In the genomic region with DNA sequence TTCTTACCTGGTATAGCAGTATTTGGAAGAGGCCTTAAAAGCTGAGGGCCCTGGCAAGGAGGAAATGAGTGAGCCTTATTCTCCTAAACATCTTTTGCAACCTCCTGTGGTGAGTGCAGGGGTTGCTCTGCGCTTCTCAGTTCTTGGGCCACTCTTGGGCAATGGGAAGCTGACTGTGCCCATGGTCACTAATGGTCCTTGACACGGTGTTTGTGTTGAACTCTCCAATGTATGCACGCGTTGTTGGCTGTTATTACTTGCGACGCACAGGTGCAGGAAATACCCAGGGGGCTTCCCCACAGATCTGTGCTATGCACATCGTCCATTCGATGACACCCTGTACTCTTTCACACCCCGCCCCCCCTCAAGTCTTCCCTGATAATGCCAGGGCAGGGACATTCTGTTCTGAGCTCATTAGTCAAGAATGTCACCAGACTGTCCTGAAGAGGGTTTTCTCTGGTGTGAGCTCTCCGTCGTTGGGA, we compare ENCODE assay signal across 10 cellular contexts.
DNase-seq lines count a peak whose midpoint lies in the region; ATAC-seq, FAIRE-seq and TF ChIP-seq lines count a peak whose summit lies in the region.
"Had no signal": no experiment of that assay in that cellular context is flagged by ENCODE, and none has a peak within 500 bp of the region (broad histone marks: within the 10 kb centered on the region; RNA-seq: fewer than 3 reads in every experiment).

No MANE protein-coding gene starts in this region.

- peaks cover 0 to 4% of the 10 kb centered on the region in 2 donors for H3K9me3 Mint-ChIP-seq in activated T-cell treated with anti-CD3 and anti-CD28 coated beads, Interleukin-2, amount 50 U/mL, for 72 hours
- H3K9me3 Mint-ChIP-seq: CD8-positive, alpha-beta T cell had no signal

- no peak overlapping the region for H3K4me3 Mint-ChIP-seq in activated T-cell treated with anti-CD3 and anti-CD28 coated beads, Interleukin-2, amount 50 U/mL, for 72 hours
- H3K4me3 Mint-ChIP-seq: CD8-positive, alpha-beta T cell had no signal

- intact Hi-C loops in posterior vena cava (cut with DNase I): no loop called here

- H3K4me3 ChIP-seq in bronchial epithelial cell (ENCODE audit: low read depth, low read length): no peak overlapping the region
- H3K4me3 ChIP-seq: K562 had no signal

- no peak overlapping the region for H3K27ac Mint-ChIP-seq in activated T-cell treated with anti-CD3 and anti-CD28 coated beads, Interleukin-2, amount 50 U/mL, for 72 hours
- H3K27ac Mint-ChIP-seq: CD8-positive, alpha-beta T cell had no signal

- FAIRE-seq in bronchial epithelial cell (lab: Jason Lieb, UNC): no peak
- FAIRE-seq: K562 had no signal

- TF ChIP-seq CTCF in bronchial epithelial cell (IDR thresholded peaks at IDR 0.05; ENCODE audit: insufficient read depth, low read length, severe bottlenecking): peak; percentile 36

- H3K36me3 ChIP-seq in bronchial epithelial cell (ENCODE audit: control insufficient read depth, insufficient read depth, low read length): no peaks in the 10 kb centered on the region

- H3K4me1 Mint-ChIP-seq in activated T-cell treated with anti-CD3 and anti-CD28 coated beads, Interleukin-2, amount 50 U/mL, for 72 hours (ENCODE audit: low read depth): no peaks in the 10 kb centered on the region

- H3K27me3 ChIP-seq in bronchial epithelial cell (ENCODE audit: control insufficient read depth, insufficient read depth, low read length): no peaks in the 10 kb centered on the region

- no peaks in the 10 kb centered on the region for H3K36me3 Mint-ChIP-seq in activated T-cell treated with anti-CD3 and anti-CD28 coated beads, Interleukin-2, amount 50 U/mL, for 72 hours (ENCODE audit: insufficient read depth in 2 of 2)
- H3K36me3 Mint-ChIP-seq: CD8-positive, alpha-beta T cell had no signal

- peak; percentile 2 for DNase-seq in GF-D8 (lab: John Stamatoyannopoulos, UW)
- DNase-seq in bronchial epithelial cell (ENCODE audit: low read depth): peak; percentile 80
- no peak for DNase-seq in T-helper 2 cell
- no peak for DNase-seq in posterior vena cava (ENCODE audit: low spot score)
- no peak for DNase-seq in activated T-cell treated with anti-CD3 and anti-CD28 coated beads, Interleukin-2, amount 50 U/mL, for 72 hours
- DNase-seq in HuH-7 (ENCODE audit: low spot score): no peak
- DNase-seq: CD8-positive, alpha-beta T cell had no signal

- ATAC-seq in GM19395 (IDR thresholded peaks at IDR 0.05; ENCODE audit: unreplicated experiment): peak; percentile 76
- ATAC-seq in HG03103 (IDR thresholded peaks at IDR 0.05; ENCODE audit: low read depth, unreplicated experiment): peak; percentile 48
- ATAC-seq in activated T-cell treated with anti-CD3 and anti-CD28 coated beads, Interleukin-2, amount 50 U/mL, for 72 hours (replicated peaks in 1 of 2): no peak
- ATAC-seq: CD8-positive, alpha-beta T cell; K562 had no signal

- peaks cover 35% of the 10 kb centered on the region for H3K27me3 Mint-ChIP-seq in activated T-cell treated with anti-CD3 and anti-CD28 coated beads, Interleukin-2, amount 50 U/mL, for 72 hours (ENCODE audit: low read depth)

Comparison
In these comparisons a context has a peak if more than half of its experiments do, and no peak if none do; other contexts are left out.
1. DNase-seq: peak in GF-D8 (single experiment) and bronchial epithelial cell (single experiment); none in T-helper 2 cell (0 of 5), posterior vena cava (single experiment), activated T-cell treated with anti-CD3 and anti-CD28 coated beads, Interleukin-2, amount 50 U/mL, for 72 hours (0 of 2) and HuH-7 (single experiment).
2. ATAC-seq: peak in GM19395 (single experiment) and HG03103 (single experiment); none in activated T-cell treated with anti-CD3 and anti-CD28 coated beads, Interleukin-2, amount 50 U/mL, for 72 hours (0 of 2).